ENCODE assay signal across 8 cellular contexts in genomic region chr14:70640938-70641547, GRCh38.
A peak's percentile ranks its signal among the peaks of the same experiment; 100 is the strongest.
DNase-seq lines count a peak whose midpoint lies in the region; ATAC-seq and TF ChIP-seq lines count a peak whose summit lies in the region.

No MANE protein-coding gene starts in this region.

- DNase-seq in DMS79 treated with DMSO at 0.1 percent for 48 hours (lab: John Stamatoyannopoulos, UW) (peak; percentile 85), DMS79 (lab: John Stamatoyannopoulos, UW) (no peak), NCI-H1436 (lab: John Stamatoyannopoulos, UW) (peak; percentile 42), tibial artery (no peak)
- peak; percentile 51 for DNase-seq in activated CD4-positive, alpha-beta T cell treated with anti-CD3 and anti-CD28 coated beads, Interleukin-2, amount 50 U/mL, for 1 hour

- ATAC-seq in HG02571 (IDR thresholded peaks at IDR 0.05; ENCODE audit: unreplicated experiment): peak; percentile 46

- peak overlapping the region; percentile 69 for H3K9ac ChIP-seq in endocrine pancreas (ENCODE audit: control insufficient read depth, insufficient read depth, low read length)
- H3K9ac ChIP-seq in mucosa of rectum (ENCODE audit: low read depth in 1 of 2, low read length in 2 of 2): peak overlapping the region; percentile 20 to 32

- H3K4me1 ChIP-seq in endocrine pancreas (ENCODE audit: control insufficient read depth, insufficient read depth, low read length) (no peaks in the 10 kb centered on the region), mucosa of rectum (ENCODE audit: control insufficient read depth in 2 of 2, insufficient read depth in 2 of 2, low read length in 2 of 2) (peaks cover 8 to 11% of the 10 kb centered on the region in 2 donors), tibial artery (peaks cover 0 to 24% (median 11%) of the 10 kb centered on the region in 4 donors)

- H3K4me3 ChIP-seq in endocrine pancreas (ENCODE audit: control insufficient read depth, insufficient read depth, low read length): peak overlapping the region; percentile 92
- peak overlapping the region; percentile 70 to 78 for H3K4me3 ChIP-seq in mucosa of rectum (ENCODE audit: low read length in 2 of 2)
- H3K4me3 ChIP-seq in tibial artery: peak overlapping the region; percentile 54 to 59

- H3K36me3 ChIP-seq in endocrine pancreas (ENCODE audit: control insufficient read depth, insufficient read depth, low read length): no peaks in the 10 kb centered on the region
- no peaks in the 10 kb centered on the region for H3K36me3 ChIP-seq in mucosa of rectum (ENCODE audit: control insufficient read depth in 2 of 2, insufficient read depth in 2 of 2, low read length in 2 of 2)
- no peaks in the 10 kb centered on the region for H3K36me3 ChIP-seq in tibial artery

- intact Hi-C loops in tibial artery (cut with DNase I; ENCODE audit: low total_unique reads): no loop called here

- peak overlapping the region in 1 of 2 donors; percentile 24 for H3K27ac ChIP-seq in mucosa of rectum (ENCODE audit: low read depth in 2 of 2, low read length in 2 of 2)
- H3K27ac ChIP-seq in tibial artery: no peak overlapping the region

- TF ChIP-seq CTCF in tibial artery (IDR thresholded peaks at IDR 0.05): no peak

- H3K27me3 ChIP-seq in endocrine pancreas (ENCODE audit: control insufficient read depth, insufficient read depth, low read length) (no peaks in the 10 kb centered on the region), mucosa of rectum (ENCODE audit: control insufficient read depth in 2 of 2, insufficient read depth in 2 of 2, low read length in 2 of 2) (peaks cover 7 to 21% of the 10 kb centered on the region in 2 donors), tibial artery (peaks cover 0 to 42% of the 10 kb centered on the region in 2 donors)

- no peaks in the 10 kb centered on the region for H3K9me3 ChIP-seq in endocrine pancreas (ENCODE audit: control insufficient read depth, low read length)
- no peaks in the 10 kb centered on the region for H3K9me3 ChIP-seq in mucosa of rectum (ENCODE audit: control insufficient read depth in 2 of 2, low read length in 2 of 2)
- H3K9me3 ChIP-seq in tibial artery: no peaks in the 10 kb centered on the region

Comparison
In these comparisons a context has a peak if more than half of its experiments do, and no peak if none do; other contexts are left out.
1. DNase-seq: peak in DMS79 treated with DMSO at 0.1 percent for 48 hours (single experiment), NCI-H1436 (single experiment) and activated CD4-positive, alpha-beta T cell treated with anti-CD3 and anti-CD28 coated beads, Interleukin-2, amount 50 U/mL, for 1 hour (single experiment); none in DMS79 (single experiment) and tibial artery (0 of 2).
2. Peak in every context shown above with its lines, with median percentiles within 50 percentile points of each other: H3K4me3 ChIP-seq.